ENCODE assay signal across 8 cellular contexts in genomic region chr19:11849264-11849615, GRCh38. TPM values are rescaled to one million over a fixed set of nuclear protein-coding genes. Genes with fewer than 3 reads are reported as not detected.
DNase-seq lines count a peak whose midpoint lies in the region; ATAC-seq lines count a peak whose summit lies in the region.

No MANE protein-coding gene starts in this region.

- ATAC-seq in HG03045 (IDR thresholded peaks at IDR 0.05; ENCODE audit: unreplicated experiment) (peak; percentile 31), left colon (peak; percentile 14), HG03095 (IDR thresholded peaks at IDR 0.05; ENCODE audit: unreplicated experiment) (no peak)
- peak; percentile 5 to 17 for ATAC-seq in activated naive CD4-positive, alpha-beta T cell treated with anti-CD3 and anti-CD28 coated beads, Interleukin-2, amount 50 U/mL, for 72 hours

- intact Hi-C loops in left colon (cut with DNase I, micrococcal nuclease): no loop called here

- H3K27ac Mint-ChIP-seq in activated naive CD4-positive, alpha-beta T cell treated with anti-CD3 and anti-CD28 coated beads, Interleukin-2, amount 50 U/mL, for 72 hours: peak overlapping the region; percentile 81 to 84

- H3K9me3 Mint-ChIP-seq in activated naive CD4-positive, alpha-beta T cell treated with anti-CD3 and anti-CD28 coated beads, Interleukin-2, amount 50 U/mL, for 72 hours: peaks cover 0 to 19% of the 10 kb centered on the region in 2 donors

- peaks cover 25 to 54% of the 10 kb centered on the region in 2 donors for H3K36me3 Mint-ChIP-seq in activated naive CD4-positive, alpha-beta T cell treated with anti-CD3 and anti-CD28 coated beads, Interleukin-2, amount 50 U/mL, for 72 hours

- DNase-seq in EL (peak; percentile 10), left colon (no peak), superior temporal gyrus (ENCODE audit: extremely low spot score) (peak; percentile 9), NCI-H226 (no peak), midbrain (lab: John Stamatoyannopoulos, UW) (no peak)
- no peak for DNase-seq in activated naive CD4-positive, alpha-beta T cell treated with anti-CD3 and anti-CD28 coated beads, Interleukin-2, amount 50 U/mL, for 72 hours (ENCODE audit: low spot score in 2 of 2)

RNA-seq across cellular contexts. Expression of gene ZNF439, which starts 0.7 kb away (rescaled TPM):
- total RNA-seq in activated naive CD4-positive, alpha-beta T cell treated with anti-CD3 and anti-CD28 coated beads, Interleukin-2, amount 50 U/mL, for 72 hours: 10 to 100 TPM in 1 of 2 donors, 1 to 10 TPM in 1; 7.4 to 11.2 TPM
- 10 to 100 TPM in 1 of 2 donors, 1 to 10 TPM in 1; 9.6 to 10.9 TPM for total RNA-seq in left colon

RNA-seq across cellular contexts. Expression of gene ZNF440, which starts 35.2 kb away (rescaled TPM):
- total RNA-seq in activated naive CD4-positive, alpha-beta T cell treated with anti-CD3 and anti-CD28 coated beads, Interleukin-2, amount 50 U/mL, for 72 hours: 1 to 10 TPM; 8.3 to 10.0 TPM
- 10 to 100 TPM; 32.6 to 40.8 TPM for total RNA-seq in left colon

RNA-seq across cellular contexts. Expression of gene ZNF69, which starts 38.3 kb away (rescaled TPM):
- total RNA-seq in activated naive CD4-positive, alpha-beta T cell treated with anti-CD3 and anti-CD28 coated beads, Interleukin-2, amount 50 U/mL, for 72 hours: 1 to 10 TPM; 1.8 to 1.9 TPM
- 10 to 100 TPM; 17.3 to 26.5 TPM for total RNA-seq in left colon

RNA-seq across cellular contexts. Expression of gene ZNF491, which starts 50.9 kb away (rescaled TPM):
- total RNA-seq in activated naive CD4-positive, alpha-beta T cell treated with anti-CD3 and anti-CD28 coated beads, Interleukin-2, amount 50 U/mL, for 72 hours: 1 to 10 TPM; 1.3 to 2.2 TPM
- 1 to 10 TPM; 2.7 to 3.5 TPM for total RNA-seq in left colon

Comparison
In these comparisons a context has a peak if more than half of its experiments do, and no peak if none do; other contexts are left out.
1. DNase-seq: peak in EL (single experiment) and superior temporal gyrus (single experiment); none in activated naive CD4-positive, alpha-beta T cell treated with anti-CD3 and anti-CD28 coated beads, Interleukin-2, amount 50 U/mL, for 72 hours (0 of 2), left colon (0 of 2), NCI-H226 (single experiment) and midbrain (single experiment).
2. RNA of gene ZNF69, which starts 38.3 kb away (total RNA-seq): 17.3 to 26.5 TPM in left colon; 1.8 to 1.9 TPM in activated naive CD4-positive, alpha-beta T cell treated with anti-CD3 and anti-CD28 coated beads, Interleukin-2, amount 50 U/mL, for 72 hours; every median in the first group is over 4 times any median in the second.